9 cellular contexts compared by ENCODE assay signal in genomic region chr19:55370305-55370988, GRCh38. TPM values are rescaled to one million over a fixed set of nuclear protein-coding genes. Genes with fewer than 3 reads are reported as not detected.
DNase-seq lines count a peak whose midpoint lies in the region; ATAC-seq, FAIRE-seq and TF ChIP-seq lines count a peak whose summit lies in the region.
"Had no signal": no experiment of that assay in that cellular context is flagged by ENCODE, and none has a peak within 500 bp of the region (broad histone marks: within the 10 kb centered on the region; RNA-seq: fewer than 3 reads in every experiment).

Gene IL11 (minus strand): TSS chr19:55370463. CDS start chr19:55370310, 153 bp downstream.

- H3K27me3 ChIP-seq in HAP-1 (ENCODE audit: low read depth) (peaks cover 30% of the 10 kb centered on the region), ascending aorta (peaks cover 14% of the 10 kb centered on the region)

- H3K4me1 ChIP-seq in HAP-1 (no peaks in the 10 kb centered on the region), ascending aorta (peaks cover 0 to 5% of the 10 kb centered on the region in 2 donors), kidney (ENCODE audit: control insufficient read depth in 1 of 2, insufficient read depth in 1 of 2, low read depth in 1 of 2, low read length in 2 of 2) (peaks cover 0 to 2% of the 10 kb centered on the region in 2 donors)

- DNase-seq in 8988T (peak; percentile 64), HAP-1 (ENCODE audit: low spot score in 2 of 2) (no peak), ascending aorta (ENCODE audit: low spot score in 2 of 2) (no peak), kidney (peak; percentile 78), HT-29 (ENCODE audit: low spot score) (no peak), NCI-H748 (lab: John Stamatoyannopoulos, UW; ENCODE audit: unreplicated experiment) (no peak)

- peak within 1 kb of the TSS; percentile 31 for H3K4me3 ChIP-seq in HAP-1
- H3K4me3 ChIP-seq in ascending aorta: peak within 1 kb of the TSS; percentile 43 to 50
- H3K4me3 ChIP-seq in kidney (ENCODE audit: low read length in 2 of 2): no peak within 1 kb of the TSS

- FAIRE-seq in kidney (lab: Jason Lieb, UNC): no peak

- in situ Hi-C loops in HAP-1 (cut with MboI; ENCODE audit: low sequenced_read_pairs): no loop called here

- H3K27ac ChIP-seq in ascending aorta: no peak within 1 kb of the TSS
- H3K27ac ChIP-seq in kidney (ENCODE audit: low read depth in 2 of 2, low read length in 2 of 2): no peak within 1 kb of the TSS

- intact Hi-C loops in ascending aorta (cut with DNase I) (no loop called here), kidney (cut with DNase I) (no loop called here)

- TF ChIP-seq CTCF in ascending aorta (IDR thresholded peaks at IDR 0.05): no peak
- TF ChIP-seq CTCF in kidney (IDR thresholded peaks at IDR 0.05; ENCODE audit: borderline replicate concordance, extremely low read depth, insufficient read depth): no peak

- ATAC-seq in GM21390 (IDR thresholded peaks at IDR 0.05; ENCODE audit: unreplicated experiment) (no peak), HG03521 (IDR thresholded peaks at IDR 0.05; ENCODE audit: unreplicated experiment) (no peak)

- H3K9ac ChIP-seq in kidney (ENCODE audit: low read length in 2 of 2): no peak within 1 kb of the TSS

- no peaks in the 10 kb centered on the region for H3K9me3 ChIP-seq in HAP-1
- H3K9me3 ChIP-seq in ascending aorta: no peaks in the 10 kb centered on the region
- no peaks in the 10 kb centered on the region for H3K9me3 ChIP-seq in kidney (ENCODE audit: control insufficient read depth in 1 of 2, low read length in 2 of 2)

- H3K36me3 ChIP-seq in HAP-1 (replicated peaks) (no peaks in the 10 kb centered on the region), ascending aorta (no peaks in the 10 kb centered on the region), kidney (ENCODE audit: control insufficient read depth in 1 of 2, insufficient read depth in 2 of 2, low read length in 2 of 2) (no peaks in the 10 kb centered on the region)

RNA-seq across cellular contexts. Expression of gene IL11, which starts in this region (rescaled TPM):
- total RNA-seq in ascending aorta: not detected
- 0.47 TPM for total RNA-seq in kidney
- 0.37 TPM for polyA plus RNA-seq in kidney (ENCODE audit: insufficient read depth, low read depth, low replicate concordance)
- total RNA-seq in HT-29 (2014; rRNA removed; shearing (Covaris generic)): 0.31 and 2.8 TPM in 2 replicates
- total RNA-seq: subcutaneous adipose tissue had no signal

Comparison
In these comparisons a context has a peak if more than half of its experiments do, and no peak if none do; other contexts are left out.
1. Peak in DNase-seq in kidney; RNA of the gene not detected or under 1 TPM.
2. H3K4me3 ChIP-seq: peak in HAP-1 (single experiment) and ascending aorta (2 of 2); none in kidney (0 of 2).